In genomic region chr3:13587442-13587841, GRCh38 we compare ENCODE assay signal across 13 cellular contexts.
"Had no signal": no experiment of that assay in that cellular context is flagged by ENCODE, and none has a peak within 500 bp of the region (broad histone marks: within the 10 kb centered on the region; RNA-seq: fewer than 3 reads in every experiment).

No MANE protein-coding gene starts in this region.

- ATAC-seq: T-cell had no signal

- H3K27me3 ChIP-seq: esophagus squamous epithelium, vagina had no signal

- H3K27me3 Mint-ChIP-seq: activated naive CD4-positive, alpha-beta T cell treated with anti-CD3 and anti-CD28 coated beads, Interleukin-2, amount 50 U/mL, for 24 hours; stimulated activated naive CD8-positive, alpha-beta T cell treated with anti-CD3 and anti-CD28 coated beads, Interleukin-15, Interleukin-2, amounts not matched to agents 100 ng/mL and 50 ng/mL, for 24 hours; T-cell had no signal

- H3K4me1 Mint-ChIP-seq: activated naive CD4-positive, alpha-beta T cell treated with anti-CD3 and anti-CD28 coated beads, Interleukin-2, amount 50 U/mL, for 24 hours had no signal

- H3K27ac Mint-ChIP-seq: activated naive CD4-positive, alpha-beta T cell treated with anti-CD3 and anti-CD28 coated beads, Interleukin-2, amount 50 U/mL, for 24 hours; nephron progenitor cell; stimulated activated naive CD8-positive, alpha-beta T cell treated with anti-CD3 and anti-CD28 coated beads, Interleukin-15, Interleukin-2, amounts not matched to agents 100 ng/mL and 50 ng/mL, for 24 hours; T-cell had no signal

- H3K9me3 Mint-ChIP-seq: activated naive CD4-positive, alpha-beta T cell treated with anti-CD3 and anti-CD28 coated beads, Interleukin-2, amount 50 U/mL, for 24 hours; nephron progenitor cell; stimulated activated naive CD8-positive, alpha-beta T cell treated with anti-CD3 and anti-CD28 coated beads, Interleukin-15, Interleukin-2, amounts not matched to agents 100 ng/mL and 50 ng/mL, for 24 hours; T-cell had no signal

- H3K27ac ChIP-seq: esophagus squamous epithelium, vagina had no signal

- H3K36me3 Mint-ChIP-seq: activated naive CD4-positive, alpha-beta T cell treated with anti-CD3 and anti-CD28 coated beads, Interleukin-2, amount 50 U/mL, for 24 hours; T-cell had no signal

- H3K9me3 ChIP-seq: esophagus squamous epithelium, vagina had no signal

- H3K36me3 ChIP-seq: esophagus squamous epithelium, vagina, WERI-Rb-1 had no signal

- DNase-seq: activated CD4-positive, alpha-beta T cell treated with anti-CD3 and anti-CD28 coated beads, Interleukin-2, amount 50 U/mL, for 4 hours; activated gamma-delta T cell; effector CD8-positive, alpha-beta T cell; esophagus squamous epithelium; islet precursor cell; nephron progenitor cell; occipital lobe; T-cell had no signal

- H3K4me3 ChIP-seq: esophagus squamous epithelium, lung, vagina had no signal

- H3K4me3 Mint-ChIP-seq: activated naive CD4-positive, alpha-beta T cell treated with anti-CD3 and anti-CD28 coated beads, Interleukin-2, amount 50 U/mL, for 24 hours; nephron progenitor cell; stimulated activated naive CD8-positive, alpha-beta T cell treated with anti-CD3 and anti-CD28 coated beads, Interleukin-15, Interleukin-2, amounts not matched to agents 100 ng/mL and 50 ng/mL, for 24 hours; T-cell had no signal
